In the genomic region with DNA sequence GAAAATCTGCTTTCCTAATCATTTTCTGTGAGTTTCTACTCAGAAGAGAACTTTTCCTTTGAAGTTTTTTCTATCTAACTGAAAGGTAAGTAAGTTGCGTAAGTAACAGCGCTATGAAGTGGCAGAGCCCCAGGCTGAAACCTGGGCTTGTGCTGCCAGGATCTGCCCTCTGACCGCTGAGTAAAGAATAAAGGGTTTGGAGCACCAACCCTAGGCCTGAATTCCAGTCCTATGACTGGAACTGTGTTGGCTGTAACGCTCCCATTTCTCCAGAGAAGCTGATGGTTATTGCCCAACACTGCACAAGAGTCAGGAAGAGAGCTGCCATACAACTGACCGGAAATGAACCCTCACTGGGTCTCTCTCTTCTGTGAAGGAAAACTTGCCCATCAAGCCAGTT, we compare ENCODE assay signal across 14 cellular contexts.
DNase-seq lines count a peak whose midpoint lies in the region; ATAC-seq and TF ChIP-seq lines count a peak whose summit lies in the region.
"Had no signal": no experiment of that assay in that cellular context is flagged by ENCODE, and none has a peak within 500 bp of the region (broad histone marks: within the 10 kb centered on the region; RNA-seq: fewer than 3 reads in every experiment).

No MANE protein-coding gene starts in this region.

- peaks cover 43% of the 10 kb centered on the region for H3K4me1 Mint-ChIP-seq in MCF 10A (ENCODE audit: insufficient read depth, unreplicated experiment)
- H3K4me1 Mint-ChIP-seq in activated CD4-positive, alpha-beta memory T cell treated with anti-CD3 and anti-CD28 coated beads, Interleukin-2, amount 10 ng/mL, durations not matched to agents 7 days and 5 days: peaks cover 9% of the 10 kb centered on the region

- H3K27ac ChIP-seq in right atrium auricular region: no peak overlapping the region
- H3K27ac ChIP-seq in upper lobe of right lung: peak overlapping the region; percentile 38

- H3K27me3 ChIP-seq in right atrium auricular region (no peaks in the 10 kb centered on the region), upper lobe of right lung (no peaks in the 10 kb centered on the region)

- no peaks in the 10 kb centered on the region for H3K9me3 Mint-ChIP-seq in MCF 10A (ENCODE audit: unreplicated experiment)
- no peaks in the 10 kb centered on the region for H3K9me3 Mint-ChIP-seq in activated CD4-positive, alpha-beta memory T cell treated with anti-CD3 and anti-CD28 coated beads, Interleukin-2, amount 10 ng/mL, durations not matched to agents 7 days and 5 days
- H3K9me3 Mint-ChIP-seq: neural crest cell had no signal

- no peak overlapping the region for H3K4me3 Mint-ChIP-seq in MCF 10A (ENCODE audit: unreplicated experiment)
- no peak overlapping the region for H3K4me3 Mint-ChIP-seq in activated CD4-positive, alpha-beta memory T cell treated with anti-CD3 and anti-CD28 coated beads, Interleukin-2, amount 10 ng/mL, durations not matched to agents 7 days and 5 days
- H3K4me3 Mint-ChIP-seq: brain, neural crest cell had no signal

- CTCF ChIA-PET in MCF 10A (lab: Yijun Ruan, JAX): interaction anchor here (0.6 to 6.0 kb wide), 6 partner anchors 12 to 236 kb away, joined by 3 to 40 read pairs (median 4); no protein-coding TSS in a partner anchor
- CTCF ChIA-PET in activated CD4-positive, alpha-beta memory T cell treated with anti-CD3 and anti-CD28 coated beads, Interleukin-2, amount 10 ng/mL, durations not matched to agents 7 days and 5 days (lab: Charles Lee): no interaction called here

- ATAC-seq in Right ventricle myocardium inferior: peak; percentile 59
- peak; percentile 91 for ATAC-seq in left lobe of liver
- ATAC-seq in upper lobe of right lung: peak; percentile 97
- no peak for ATAC-seq in GM18519 (IDR thresholded peaks at IDR 0.05; ENCODE audit: low FRiP score, unreplicated experiment)

- H3K4me3 ChIP-seq in right atrium auricular region (no peak overlapping the region), upper lobe of right lung (no peak overlapping the region)

- H3K4me1 ChIP-seq in right atrium auricular region: no peaks in the 10 kb centered on the region
- peaks cover 5% of the 10 kb centered on the region for H3K4me1 ChIP-seq in upper lobe of right lung

- POLR2A ChIA-PET in MCF 10A (lab: Yijun Ruan, JAX): interaction anchor here (0.8 to 5.6 kb wide), 16 partner anchors 10 to 284 kb away, joined by 3 to 50 read pairs (median 6); no protein-coding TSS in a partner anchor
- POLR2A ChIA-PET in activated CD4-positive, alpha-beta memory T cell treated with anti-CD3 and anti-CD28 coated beads, Interleukin-2, amount 10 ng/mL, durations not matched to agents 7 days and 5 days (lab: Charles Lee): no interaction called here

- H3K36me3 ChIP-seq in right atrium auricular region: no peaks in the 10 kb centered on the region
- no peaks in the 10 kb centered on the region for H3K36me3 ChIP-seq in upper lobe of right lung

- no TSS peak for BruUV-seq in MCF 10A (replicated peaks; lab: Mats Ljungman, UMichigan)

- TF ChIP-seq CTCF in right atrium auricular region (IDR thresholded peaks at IDR 0.05) (no peak), MCF 10A (IDR thresholded peaks at IDR 0.05; ENCODE audit: unreplicated experiment) (no peak), upper lobe of right lung (IDR thresholded peaks at IDR 0.05) (no peak)

- peak overlapping the region; percentile 81 for H3K27ac Mint-ChIP-seq in MCF 10A (ENCODE audit: low read depth, unreplicated experiment)
- H3K27ac Mint-ChIP-seq in activated CD4-positive, alpha-beta memory T cell treated with anti-CD3 and anti-CD28 coated beads, Interleukin-2, amount 10 ng/mL, durations not matched to agents 7 days and 5 days: no peak overlapping the region
- H3K27ac Mint-ChIP-seq: brain had no signal

- H3K36me3 Mint-ChIP-seq in MCF 10A (ENCODE audit: insufficient read depth, unreplicated experiment): no peaks in the 10 kb centered on the region
- peaks cover 3% of the 10 kb centered on the region for H3K36me3 Mint-ChIP-seq in activated CD4-positive, alpha-beta memory T cell treated with anti-CD3 and anti-CD28 coated beads, Interleukin-2, amount 10 ng/mL, durations not matched to agents 7 days and 5 days (ENCODE audit: low read depth)
- H3K36me3 Mint-ChIP-seq: brain had no signal

- H3K9me3 ChIP-seq in right atrium auricular region (no peaks in the 10 kb centered on the region), upper lobe of right lung (no peaks in the 10 kb centered on the region)

- DNase-seq in Right ventricle myocardium inferior (ENCODE audit: missing footprints): no peak
- no peak for DNase-seq in right atrium auricular region (ENCODE audit: low spot score)
- DNase-seq in MCF 10A (ENCODE audit: unreplicated experiment): peak; percentile 98
- DNase-seq in left lobe of liver (ENCODE audit: low spot score): peak; percentile 90
- DNase-seq in upper lobe of right lung: peak; percentile 75
- DNase-seq in activated CD8-positive, alpha-beta memory T cell treated with anti-CD3 and anti-CD28 coated beads, Interleukin-2, amount 50 U/mL, for 4 hours: no peak
- no peak for DNase-seq in activated CD4-positive, alpha-beta memory T cell treated with anti-CD3 and anti-CD28 coated beads, Interleukin-2, amount 10 ng/mL, durations not matched to agents 7 days and 5 days
- DNase-seq: activated CD8-positive, alpha-beta memory T cell treated with anti-CD3 and anti-CD28 coated beads for 24 hours; hippocampal formation; NCI-H187 treated with DMSO at 0.1 percent for 48 hours; SHP77 treated with DMSO at 0.1 percent for 48 hours had no signal

- no peaks in the 10 kb centered on the region for H3K27me3 Mint-ChIP-seq in MCF 10A (ENCODE audit: insufficient read depth, unreplicated experiment)
- peaks cover 7% of the 10 kb centered on the region for H3K27me3 Mint-ChIP-seq in activated CD4-positive, alpha-beta memory T cell treated with anti-CD3 and anti-CD28 coated beads, Interleukin-2, amount 10 ng/mL, durations not matched to agents 7 days and 5 days

- intact Hi-C loops in Right ventricle myocardium inferior (cut with DNase I): no loop called here
- intact Hi-C loops in MCF 10A (cut with micrococcal nuclease): loop anchor here (2.0 kb wide), 1 partner anchor 20 kb away; no protein-coding TSS in a partner anchor
- intact Hi-C loops in upper lobe of right lung (cut with DNase I): no loop called here

Comparison
In these comparisons a context has a peak if more than half of its experiments do, and no peak if none do; other contexts are left out.
1. DNase-seq: peak in MCF 10A (single experiment), left lobe of liver (single experiment) and upper lobe of right lung (single experiment); none in Right ventricle myocardium inferior (single experiment), right atrium auricular region (single experiment), activated CD8-positive, alpha-beta memory T cell treated with anti-CD3 and anti-CD28 coated beads, Interleukin-2, amount 50 U/mL, for 4 hours (single experiment) and activated CD4-positive, alpha-beta memory T cell treated with anti-CD3 and anti-CD28 coated beads, Interleukin-2, amount 10 ng/mL, durations not matched to agents 7 days and 5 days (single experiment).